In the genomic region with DNA sequence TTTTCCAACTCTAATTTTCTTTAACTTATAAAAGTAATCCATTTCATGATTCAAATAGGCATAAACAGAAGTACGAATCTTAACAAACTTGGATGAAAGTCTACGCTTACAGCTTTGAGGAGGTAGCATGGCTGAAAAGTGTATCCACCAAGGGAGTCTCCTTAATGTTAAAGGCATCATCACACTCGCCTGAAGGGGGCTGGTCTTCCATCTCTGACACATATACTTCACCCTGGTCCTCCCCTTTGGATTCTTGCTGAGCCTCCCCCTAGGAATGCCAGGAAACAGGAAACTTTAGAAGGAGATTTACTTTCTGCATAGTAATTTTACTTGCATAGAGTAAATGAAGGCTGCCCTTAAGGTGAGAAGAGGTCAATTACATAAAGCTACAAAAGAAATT, we compare ENCODE assay signal across 17 cellular contexts. TPM values are rescaled to one million over a fixed set of nuclear protein-coding genes. Genes with fewer than 3 reads are reported as not detected.
DNase-seq lines count a peak whose midpoint lies in the region; ATAC-seq, FAIRE-seq and TF ChIP-seq lines count a peak whose summit lies in the region.
"Had no signal": no experiment of that assay in that cellular context is flagged by ENCODE, and none has a peak within 500 bp of the region (broad histone marks: within the 10 kb centered on the region; RNA-seq: fewer than 3 reads in every experiment).

No MANE protein-coding gene starts in this region.

- no peak for FAIRE-seq in A549 (lab: Jason Lieb, UNC)
- FAIRE-seq: GM12891, HepG2 had no signal

- DNase-seq in A549 (ENCODE audit: low read depth in 1 of 2, low spot score in 1 of 2) (peak in 1 of 2 experiments; percentile 17), HK-2 (ENCODE audit: unreplicated experiment) (peak; percentile 2), fibroblast of peridontal ligament (ENCODE audit: extremely low read depth) (peak; percentile 8), DMS153 (lab: John Stamatoyannopoulos, UW) (no peak), NCI-H1694 (lab: John Stamatoyannopoulos, UW) (no peak), MM.1S (no peak)
- no peak for DNase-seq in stimulated activated CD4-positive, alpha-beta T cell treated with anti-CD3 and anti-CD28 coated beads, Interleukin-2, amount 100 ng/mL, for 48 hours
- DNase-seq: MV-4-11, NCI-H2107, nucleus accumbens, T-helper 2 cell, uterus had no signal

- H2AFZ ChIP-seq in MM.1S (ENCODE audit: low read length) = no peak overlapping the region

- H3K4me2 ChIP-seq in A549 (no peak overlapping the region), MM.1S (ENCODE audit: low read depth, low read length) (no peak overlapping the region)

- H3K4me3 ChIP-seq in A549 = no peak overlapping the region
- no peak overlapping the region for H3K4me3 ChIP-seq in MM.1S (ENCODE audit: low read length)
- H3K4me3 ChIP-seq: colonic mucosa, uterus had no signal

- no peaks in the 10 kb centered on the region; the same call in 1 of the 2 replicates for H3F3A ChIP-seq in MM.1S (ENCODE audit: insufficient read depth, low read length)

- 0 out of 2 replicates have a peak, but pooled peaks cover 2% of the 10 kb centered on the region for H4K20me1 ChIP-seq in MM.1S (ENCODE audit: insufficient read depth, low read length)

- no peak overlapping the region for H3K9ac ChIP-seq in MM.1S (ENCODE audit: low read length)

- no peak for TF ChIP-seq EP300 in A549 (IDR thresholded peaks at IDR 0.05)

- WGBS in A549 (ENCODE audit: missing lambda C conversion rate) = 40% methylated on average over 3 of the region's 3 CpGs

- H3K36me3 ChIP-seq in MM.1S (replicated peaks; ENCODE audit: insufficient read depth, low read length) = no peaks in the 10 kb centered on the region
- H3K36me3 ChIP-seq: colonic mucosa, uterus had no signal

- TF ChIP-seq RAD21 in A549 (conservative IDR thresholded peaks at IDR 0.05 in 1 of 2, IDR thresholded peaks at IDR 0.05 in 1 of 2) = no peak

- H3K4me1 ChIP-seq in A549 (peaks cover 12% of the 10 kb centered on the region), MM.1S (ENCODE audit: low read length) (no peaks in the 10 kb centered on the region)
- H3K4me1 ChIP-seq: colonic mucosa, uterus had no signal

- H3K9me3 ChIP-seq in A549 (no peaks in the 10 kb centered on the region), MM.1S (replicated peaks; ENCODE audit: insufficient read depth, low read length) (no peaks in the 10 kb centered on the region)
- H3K9me3 ChIP-seq: colonic mucosa, uterus had no signal

- POLR2A ChIA-PET in A549 (lab: Yijun Ruan, JAX) = interaction anchor here (1.2 kb wide), 1 partner anchor 9 kb away, joined by 3 read pairs; no protein-coding TSS in a partner anchor

- H3K27ac ChIP-seq in A549 = no peak overlapping the region
- H3K27ac ChIP-seq in MM.1S (ENCODE audit: low read length) = no peak overlapping the region
- H3K27ac ChIP-seq: colonic mucosa, uterus had no signal

- H3K9me2 ChIP-seq in MM.1S (replicated peaks; ENCODE audit: insufficient read depth, low read length) = no peaks in the 10 kb centered on the region

- CTCF ChIA-PET in A549 (lab: Yijun Ruan, JAX) = interaction anchor here (0.8 to 10.7 kb wide), 6 partner anchors 13 to 520 kb away, joined by 3 to 85 read pairs (median 5); no protein-coding TSS in a partner anchor

- no peaks in the 10 kb centered on the region for H3K27me3 ChIP-seq in MM.1S (replicated peaks; ENCODE audit: insufficient read depth, low read length)
- H3K27me3 ChIP-seq: colonic mucosa, uterus had no signal

- TF ChIP-seq POLR2A in A549 (IDR thresholded peaks at IDR 0.05; ENCODE audit: low read length) = no peak

- ATAC-seq in A549 = peak; percentile 62 to 72; a peak in 4 of 6 replicates
- peak; percentile 66 for ATAC-seq in SK-N-SH treated with all-trans-retinoic acid at 6 μM for 48 hours
- ATAC-seq: activated CD4-positive, CD25-positive, alpha-beta regulatory T cell treated with anti-CD3 and anti-CD28 coated beads, Interleukin-2, amount 50 U/mL, for 24 hours; HepG2 had no signal

- no peaks in the 10 kb centered on the region for H3K79me2 ChIP-seq in MM.1S (ENCODE audit: low read length)

- no peak for TF ChIP-seq CTCF in A549 (IDR thresholded peaks at IDR 0.05)
- no peak for TF ChIP-seq CTCF in MM.1S (IDR thresholded peaks at IDR 0.05; ENCODE audit: low read length)

TF ChIP-seq in A549, 52 proteins besides CTCF, POLR2A, EP300 and RAD21:
- TF ChIP-seq EHF (CRISPR knock-in tag; IDR thresholded peaks at IDR 0.05) (no peak), MYC (IDR thresholded peaks at IDR 0.05; ENCODE audit: borderline replicate concordance, low read length) (no peak), JUN (IDR thresholded peaks at IDR 0.05) (no peak), HEYL (CRISPR knock-in tag; IDR thresholded peaks at IDR 0.05) (no peak), TP53 (CRISPR knock-in tag; IDR thresholded peaks at IDR 0.05) (no peak)

TF ChIP-seq in SK-N-SH treated with all-trans-retinoic acid at 6 μM for 48 hours, 23 proteins besides CTCF, POLR2A, EP300 and RAD21:
- TF ChIP-seq ARNTL (CRISPR knock-in tag; IDR thresholded peaks at IDR 0.05; ENCODE audit: borderline replicate concordance, low read depth) (no peak), ZFP3 (CRISPR knock-in tag; IDR thresholded peaks at IDR 0.05) (no peak), CSDC2 (CRISPR knock-in tag; IDR thresholded peaks at IDR 0.05) (no peak), SNAI2 (CRISPR knock-in tag; IDR thresholded peaks at IDR 0.05) (no peak), ZNF565 (CRISPR knock-in tag; conservative IDR thresholded peaks at IDR 0.05; ENCODE audit: low read depth) (no peak), ZNF8 (CRISPR knock-in tag; IDR thresholded peaks at IDR 0.05) (no peak)
- TF ChIP-seq, protein P1, sequence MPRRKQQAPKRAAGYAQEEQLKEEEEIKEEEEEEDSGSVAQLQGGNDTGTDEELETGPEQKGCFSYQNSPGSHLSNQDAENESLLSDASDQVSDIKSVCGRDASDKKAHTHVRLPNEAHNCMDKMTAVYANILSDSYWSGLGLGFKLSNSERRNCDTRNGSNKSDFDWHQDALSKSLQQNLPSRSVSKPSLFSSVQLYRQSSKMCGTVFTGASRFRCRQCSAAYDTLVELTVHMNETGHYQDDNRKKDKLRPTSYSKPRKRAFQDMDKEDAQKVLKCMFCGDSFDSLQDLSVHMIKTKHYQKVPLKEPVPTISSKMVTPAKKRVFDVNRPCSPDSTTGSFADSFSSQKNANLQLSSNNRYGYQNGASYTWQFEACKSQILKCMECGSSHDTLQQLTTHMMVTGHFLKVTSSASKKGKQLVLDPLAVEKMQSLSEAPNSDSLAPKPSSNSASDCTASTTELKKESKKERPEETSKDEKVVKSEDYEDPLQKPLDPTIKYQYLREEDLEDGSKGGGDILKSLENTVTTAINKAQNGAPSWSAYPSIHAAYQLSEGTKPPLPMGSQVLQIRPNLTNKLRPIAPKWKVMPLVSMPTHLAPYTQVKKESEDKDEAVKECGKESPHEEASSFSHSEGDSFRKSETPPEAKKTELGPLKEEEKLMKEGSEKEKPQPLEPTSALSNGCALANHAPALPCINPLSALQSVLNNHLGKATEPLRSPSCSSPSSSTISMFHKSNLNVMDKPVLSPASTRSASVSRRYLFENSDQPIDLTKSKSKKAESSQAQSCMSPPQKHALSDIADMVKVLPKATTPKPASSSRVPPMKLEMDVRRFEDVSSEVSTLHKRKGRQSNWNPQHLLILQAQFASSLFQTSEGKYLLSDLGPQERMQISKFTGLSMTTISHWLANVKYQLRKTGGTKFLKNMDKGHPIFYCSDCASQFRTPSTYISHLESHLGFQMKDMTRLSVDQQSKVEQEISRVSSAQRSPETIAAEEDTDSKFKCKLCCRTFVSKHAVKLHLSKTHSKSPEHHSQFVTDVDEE (CRISPR knock-in tag; IDR thresholded peaks at IDR 0.05) = no peak
- TF ChIP-seq, protein P2, sequence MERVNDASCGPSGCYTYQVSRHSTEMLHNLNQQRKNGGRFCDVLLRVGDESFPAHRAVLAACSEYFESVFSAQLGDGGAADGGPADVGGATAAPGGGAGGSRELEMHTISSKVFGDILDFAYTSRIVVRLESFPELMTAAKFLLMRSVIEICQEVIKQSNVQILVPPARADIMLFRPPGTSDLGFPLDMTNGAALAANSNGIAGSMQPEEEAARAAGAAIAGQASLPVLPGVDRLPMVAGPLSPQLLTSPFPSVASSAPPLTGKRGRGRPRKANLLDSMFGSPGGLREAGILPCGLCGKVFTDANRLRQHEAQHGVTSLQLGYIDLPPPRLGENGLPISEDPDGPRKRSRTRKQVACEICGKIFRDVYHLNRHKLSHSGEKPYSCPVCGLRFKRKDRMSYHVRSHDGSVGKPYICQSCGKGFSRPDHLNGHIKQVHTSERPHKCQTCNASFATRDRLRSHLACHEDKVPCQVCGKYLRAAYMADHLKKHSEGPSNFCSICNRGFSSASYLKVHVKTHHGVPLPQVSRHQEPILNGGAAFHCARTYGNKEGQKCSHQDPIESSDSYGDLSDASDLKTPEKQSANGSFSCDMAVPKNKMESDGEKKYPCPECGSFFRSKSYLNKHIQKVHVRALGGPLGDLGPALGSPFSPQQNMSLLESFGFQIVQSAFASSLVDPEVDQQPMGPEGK (CRISPR knock-in tag; IDR thresholded peaks at IDR 0.05; ENCODE audit: borderline replicate concordance) = no peak

RNA-seq across cellular contexts. Expression of a gene that starts 10.3 kb away (rescaled TPM):
- polyA plus RNA-seq in A549 (2011; rRNA removed) (not detected in 2 replicates), A549 (2017; fragmentation: RNase III; extraction: RNeasy Plus Mini Kit Qiagen cat#74134 plus additional on column Dnase treatment) (not detected in 3 replicates)
- polyA plus RNA-seq in A549 (2012; cell fraction: cytosol; rRNA removed) = not detected in 2 replicates
- polyA plus RNA-seq in A549 (2012; cell fraction: nucleus; rRNA removed) = not detected in 2 replicates
- not detected in 2 replicates for polyA minus RNA-seq in A549 (2011; rRNA and poly(A)+ RNA removed)
- polyA plus RNA-seq: HepG2 had no signal

RNA-seq across cellular contexts. Expression of a gene that starts 28.9 kb away (rescaled TPM):
- polyA plus RNA-seq in A549 (2011; rRNA removed) (82.3 and 85.8 TPM in 2 replicates), A549 (2017; fragmentation: RNase III; extraction: RNeasy Plus Mini Kit Qiagen cat#74134 plus additional on column Dnase treatment) (65.7 to 75.6 TPM (median 65.7 TPM) in 3 replicates)
- 38.1 and 39.0 TPM in 2 replicates for polyA plus RNA-seq in A549 (2012; cell fraction: cytosol; rRNA removed)
- polyA plus RNA-seq in A549 (2012; cell fraction: nucleus; rRNA removed) = 58.1 and 80.4 TPM in 2 replicates
- 32.8 and 40.7 TPM in 2 replicates for polyA minus RNA-seq in A549 (2011; rRNA and poly(A)+ RNA removed)

RNA-seq across cellular contexts. Expression of a gene that starts 29.4 kb away (rescaled TPM):
- polyA plus RNA-seq in A549 (2011; rRNA removed) (37.4 and 42.2 TPM in 2 replicates), A549 (2017; fragmentation: RNase III; extraction: RNeasy Plus Mini Kit Qiagen cat#74134 plus additional on column Dnase treatment) (45.0 to 51.4 TPM (median 49.1 TPM) in 3 replicates)
- polyA plus RNA-seq in A549 (2012; cell fraction: cytosol; rRNA removed) = 26.0 and 32.8 TPM in 2 replicates
- 35.6 and 42.6 TPM in 2 replicates for polyA plus RNA-seq in A549 (2012; cell fraction: nucleus; rRNA removed)
- 64.8 and 66.4 TPM in 2 replicates for polyA minus RNA-seq in A549 (2011; rRNA and poly(A)+ RNA removed)

Comparison
In these comparisons a context has a peak if more than half of its experiments do, and no peak if none do; other contexts are left out.
1. DNase-seq: peak in HK-2 (single experiment) and fibroblast of peridontal ligament (single experiment); none in DMS153 (single experiment), NCI-H1694 (single experiment), stimulated activated CD4-positive, alpha-beta T cell treated with anti-CD3 and anti-CD28 coated beads, Interleukin-2, amount 100 ng/mL, for 48 hours (0 of 2) and MM.1S (single experiment).